8 cellular contexts compared by ENCODE assay signal in genomic region chr5:39073759-39074008, GRCh38. TPM values are rescaled to one million over a fixed set of nuclear protein-coding genes. Genes with fewer than 3 reads are reported as not detected.
DNase-seq lines count a peak whose midpoint lies in the region; ATAC-seq and TF ChIP-seq lines count a peak whose summit lies in the region.

No MANE protein-coding gene starts in this region.

- H3K4me1 ChIP-seq in sigmoid colon = peaks cover 0 to 48% (median 18%) of the 10 kb centered on the region in 4 donors

- WGBS in sigmoid colon, 2 donors = 0% methylated on average over 27 of the region's 27 CpGs

- no peak for TF ChIP-seq CTCF in foreskin fibroblast (IDR thresholded peaks at IDR 0.05; ENCODE audit: low read depth, low read length)
- no peak for TF ChIP-seq CTCF in sigmoid colon (IDR thresholded peaks at IDR 0.05)

- no peaks in the 10 kb centered on the region for H3K27me3 ChIP-seq in sigmoid colon

- no peak for TF ChIP-seq POLR2A in sigmoid colon (IDR thresholded peaks at IDR 0.05)

- H3K4me3 ChIP-seq in foreskin fibroblast (ENCODE audit: low read depth in 1 of 2, low read length in 2 of 2) = peak overlapping the region; percentile 88 to 93
- peak overlapping the region; percentile 84 to 97 (median 91) for H3K4me3 ChIP-seq in sigmoid colon

- H3K4me1 Mint-ChIP-seq in T-helper 17 cell = peaks cover 31% of the 10 kb centered on the region

- intact Hi-C loops in sigmoid colon (cut with DNase I) = loop anchor here (2.0 to 10.0 kb wide), 4 partner anchors 227 to 1229 kb away; partner anchors contain the start of genes GDNF, LIFR and OSMR

- H3K27me3 Mint-ChIP-seq in T-helper 17 cell = peaks cover 10% of the 10 kb centered on the region

- peak overlapping the region; percentile 95 to 100 (median 98) for H3K27ac ChIP-seq in sigmoid colon

- no peaks in the 10 kb centered on the region for H3K36me3 Mint-ChIP-seq in T-helper 17 cell (ENCODE audit: low read depth)

- H3K36me3 ChIP-seq in sigmoid colon = peaks cover 0 to 5% (median 0%) of the 10 kb centered on the region in 4 donors

- ATAC-seq in activated CD4-positive, CD25-positive, alpha-beta regulatory T cell treated with anti-CD3 and anti-CD28 coated beads, Interleukin-2, amount 50 U/mL, for 24 hours = peak; percentile 32 to 39
- ATAC-seq in HG02884 (IDR thresholded peaks at IDR 0.05; ENCODE audit: unreplicated experiment) (peak; percentile 21), T-helper 17 cell (peak; percentile 14)

- H3K27ac Mint-ChIP-seq in T-helper 17 cell = peak overlapping the region; percentile 97

- no peak for TF ChIP-seq EP300 in sigmoid colon (IDR thresholded peaks at IDR 0.05)

- H3K9me3 ChIP-seq in T-helper 17 cell (ENCODE audit: control insufficient read depth, low read length, poor library complexity, severe bottlenecking) (no peaks in the 10 kb centered on the region), sigmoid colon (no peaks in the 10 kb centered on the region)

- no peak for DNase-seq in activated CD4-positive, CD25-positive, alpha-beta regulatory T cell treated with anti-CD3 and anti-CD28 coated beads, Interleukin-2, amount 50 U/mL, for 72 hours
- no peak for DNase-seq in T-helper 17 cell
- no peak for DNase-seq in foreskin fibroblast
- DNase-seq in sigmoid colon = peak; percentile 64
- no peak for DNase-seq in NCI-H510A (lab: John Stamatoyannopoulos, UW)
- DNase-seq in activated effector memory CD4-positive, alpha-beta T cell treated with anti-CD3 and anti-CD28 coated beads, Interleukin-2, amount 50 U/mL, for 16 hours = no peak

- H3K4me3 Mint-ChIP-seq in T-helper 17 cell = peak overlapping the region; percentile 95

RNA-seq across cellular contexts. Expression of gene RICTOR, which starts 0.5 kb away (rescaled TPM):
- 10 to 100 TPM; 84.8 to 88.8 TPM for total RNA-seq in T-helper 17 cell
- 10 to 100 TPM; 32.8 to 50.1 (median 41.2) TPM for total RNA-seq in sigmoid colon
- 1 to 10 TPM; 2.5 to 5.9 (median 3.6) TPM for polyA plus RNA-seq in sigmoid colon
